Comparison of ENCODE assay signal across 1 cellular context in the genomic region with DNA sequence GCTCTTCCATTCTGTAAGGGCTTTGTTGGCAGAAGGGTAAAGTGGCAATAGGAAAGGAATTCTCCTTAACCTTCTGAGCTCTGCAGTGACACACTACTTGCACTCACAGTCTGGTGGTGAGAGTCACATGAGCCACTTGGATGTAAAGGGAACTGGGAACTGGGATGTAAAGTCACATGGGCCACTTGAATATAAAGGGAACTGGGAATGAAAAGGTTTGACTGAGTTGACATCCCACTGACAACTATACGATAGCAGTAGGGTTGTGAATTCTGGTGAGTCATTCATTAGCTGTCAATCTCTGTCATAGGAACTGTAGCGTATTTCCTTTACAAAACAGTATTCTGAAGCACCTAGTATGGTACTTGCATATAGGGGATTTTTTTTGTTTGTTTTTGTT.
TF ChIP-seq lines count a peak whose summit lies in the region.

No MANE protein-coding gene starts in this region.

TF ChIP-seq in endothelial cell of umbilical vein, 7 proteins besides CTCF, POLR2A, EP300 and RAD21:
- TF ChIP-seq JUN (IDR thresholded peaks at IDR 0.05; ENCODE audit: borderline replicate concordance, insufficient read depth, insufficient read length, low read depth): peak; percentile 10
- no peak for TF ChIP-seq MYC (IDR thresholded peaks at IDR 0.05; ENCODE audit: low read depth, low read length)
